In the genomic region with DNA sequence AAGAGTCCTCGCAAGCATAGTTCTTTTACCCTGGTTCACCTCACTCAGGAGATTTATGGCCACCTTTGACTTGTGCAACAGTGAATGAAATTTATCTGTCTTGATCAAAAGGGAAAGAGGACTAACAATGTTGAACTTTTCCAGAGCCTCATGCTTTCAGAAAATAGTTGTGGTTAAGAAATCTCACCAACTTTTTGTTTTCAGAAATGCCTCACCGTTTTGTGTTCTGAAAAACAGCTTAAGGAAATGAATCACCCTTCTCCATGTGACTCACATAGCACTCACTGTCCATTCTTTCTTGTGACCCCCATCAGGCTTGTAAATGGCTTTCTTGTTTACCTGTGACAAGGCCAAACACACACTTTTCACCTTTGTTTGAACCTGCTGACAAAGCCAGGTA, we compare ENCODE assay signal across 9 cellular contexts.
DNase-seq lines count a peak whose midpoint lies in the region; ATAC-seq and TF ChIP-seq lines count a peak whose summit lies in the region.
"Had no signal": no experiment of that assay in that cellular context is flagged by ENCODE, and none has a peak within 500 bp of the region (broad histone marks: within the 10 kb centered on the region; RNA-seq: fewer than 3 reads in every experiment).

No MANE protein-coding gene starts in this region.

- no peaks in the 10 kb centered on the region for H3K36me3 ChIP-seq in gastroesophageal sphincter
- H3K36me3 ChIP-seq: heart left ventricle had no signal

- H3K9me3 Mint-ChIP-seq in stimulated activated naive CD8-positive, alpha-beta T cell treated with anti-CD3 and anti-CD28 coated beads, Interleukin-15, amount 100 ng/mL, for 72 hours = no peaks in the 10 kb centered on the region

- H3K4me3 Mint-ChIP-seq in stimulated activated naive CD8-positive, alpha-beta T cell treated with anti-CD3 and anti-CD28 coated beads, Interleukin-15, amount 100 ng/mL, for 72 hours = peak overlapping the region; percentile 23 to 51

- no peaks in the 10 kb centered on the region for H3K27me3 ChIP-seq in gastroesophageal sphincter
- H3K27me3 ChIP-seq: heart left ventricle had no signal

- H3K9me3 ChIP-seq in gastroesophageal sphincter = no peaks in the 10 kb centered on the region

- ATAC-seq in GM21529 (IDR thresholded peaks at IDR 0.05; ENCODE audit: unreplicated experiment) = peak; percentile 68
- peak; percentile 94 for ATAC-seq in stimulated activated naive CD8-positive, alpha-beta T cell treated with anti-CD3 and anti-CD28 coated beads, Interleukin-15, amount 100 ng/mL, for 72 hours
- ATAC-seq in gastroesophageal sphincter = no peak

- H3K27ac ChIP-seq in gastroesophageal sphincter = no peak overlapping the region
- H3K27ac ChIP-seq: heart left ventricle had no signal

- TF ChIP-seq POLR2A in gastroesophageal sphincter (IDR thresholded peaks at IDR 0.05) = no peak

- H3K4me1 Mint-ChIP-seq in stimulated activated naive CD8-positive, alpha-beta T cell treated with anti-CD3 and anti-CD28 coated beads, Interleukin-15, amount 100 ng/mL, for 72 hours = peaks cover 40% of the 10 kb centered on the region

- H3K27me3 Mint-ChIP-seq in stimulated activated naive CD8-positive, alpha-beta T cell treated with anti-CD3 and anti-CD28 coated beads, Interleukin-15, amount 100 ng/mL, for 72 hours = no peaks in the 10 kb centered on the region

- TF ChIP-seq CTCF in epithelial cell of esophagus (IDR thresholded peaks at IDR 0.05; ENCODE audit: insufficient read depth, low read depth, low read length, missing control alignments) (no peak), gastroesophageal sphincter (IDR thresholded peaks at IDR 0.05) (no peak)

- WGBS in gastroesophageal sphincter (ENCODE audit: low coverage in 1 of 2), 2 donors = 42 to 59% methylated on average over 2 of the region's 2 CpGs

- no peaks in the 10 kb centered on the region for H3K4me1 ChIP-seq in gastroesophageal sphincter

- DNase-seq in COLO829 (ENCODE audit: low spot score) = peak; percentile 84
- DNase-seq in LoVo (ENCODE audit: low spot score) = peak; percentile 97
- peak; percentile 96 for DNase-seq in epithelial cell of esophagus (ENCODE audit: low read depth)
- peak; percentile 23 to 28 for DNase-seq in stimulated activated naive CD8-positive, alpha-beta T cell treated with anti-CD3 and anti-CD28 coated beads, Interleukin-15, amount 100 ng/mL, for 72 hours
- no peak for DNase-seq in stimulated activated CD4-positive, alpha-beta T cell treated with anti-CD3 and anti-CD28 coated beads, Interleukin-2, amount 100 ng/mL, for 24 hours
- no peak for DNase-seq in iPS-NIHi7 (ENCODE audit: extremely low spot score)
- DNase-seq: heart left ventricle had no signal

- peak overlapping the region; percentile 59 to 91 for H3K27ac Mint-ChIP-seq in stimulated activated naive CD8-positive, alpha-beta T cell treated with anti-CD3 and anti-CD28 coated beads, Interleukin-15, amount 100 ng/mL, for 72 hours

- no peak for TF ChIP-seq EP300 in gastroesophageal sphincter (IDR thresholded peaks at IDR 0.05)

- H3K4me3 ChIP-seq in epithelial cell of esophagus (ENCODE audit: low read length) = no peak overlapping the region
- no peak overlapping the region for H3K4me3 ChIP-seq in gastroesophageal sphincter
- H3K4me3 ChIP-seq: heart left ventricle had no signal

Comparison
In these comparisons a context has a peak if more than half of its experiments do, and no peak if none do; other contexts are left out.
1. DNase-seq: peak in COLO829 (single experiment), LoVo (single experiment), epithelial cell of esophagus (single experiment) and stimulated activated naive CD8-positive, alpha-beta T cell treated with anti-CD3 and anti-CD28 coated beads, Interleukin-15, amount 100 ng/mL, for 72 hours (2 of 2); none in stimulated activated CD4-positive, alpha-beta T cell treated with anti-CD3 and anti-CD28 coated beads, Interleukin-2, amount 100 ng/mL, for 24 hours (0 of 2) and iPS-NIHi7 (single experiment).